Comparison of ENCODE assay signal across 3 cellular contexts in the genomic region with DNA sequence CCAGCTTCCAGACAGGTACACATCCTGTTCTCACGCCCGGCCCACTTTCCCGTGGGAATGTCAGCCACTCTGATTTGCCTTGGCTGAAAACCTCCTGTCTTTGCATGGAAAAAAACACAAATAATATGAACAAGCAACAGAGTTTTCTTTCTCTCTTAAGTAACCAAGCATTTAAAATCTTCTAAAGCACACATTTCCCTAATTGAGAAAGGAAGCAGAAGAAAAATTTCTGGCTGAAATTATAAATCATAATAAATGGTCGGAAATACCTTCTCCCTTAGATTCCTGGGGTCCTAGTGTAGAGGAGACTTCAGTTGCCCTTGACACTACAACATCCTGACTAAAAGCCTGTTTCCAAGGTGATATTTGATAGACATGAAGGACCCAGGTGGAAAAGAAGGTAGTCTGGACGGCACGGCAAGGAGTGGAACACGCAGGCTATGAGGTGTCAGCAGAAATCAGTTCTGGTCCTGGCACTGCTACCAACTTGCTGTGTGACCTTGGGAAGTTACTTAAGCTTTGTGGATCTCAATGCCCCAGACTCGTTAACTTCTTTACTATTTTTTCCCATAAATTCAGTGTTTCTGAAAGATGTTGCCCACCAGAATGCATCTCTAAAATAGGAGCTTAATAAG.
TF ChIP-seq lines count a peak whose summit lies in the region.

No MANE protein-coding gene starts in this region.

TF ChIP-seq in SK-N-SH, 30 proteins besides CTCF, POLR2A, EP300 and RAD21 (continues in another document):
- TF ChIP-seq FOXM1 (IDR thresholded peaks at IDR 0.05; ENCODE audit: low read depth) (no peak), GABPA (IDR thresholded peaks at IDR 0.05; ENCODE audit: low read depth) (no peak), EZH2phosphoT487 (IDR thresholded peaks at IDR 0.05; ENCODE audit: borderline replicate concordance, low read depth) (no peak), SMC3 (IDR thresholded peaks at IDR 0.05; ENCODE audit: low read depth, low read length) (no peak), NRF1 (IDR thresholded peaks at IDR 0.05; ENCODE audit: low read depth, low read length) (no peak), RFX5 (IDR thresholded peaks at IDR 0.05; ENCODE audit: low read length) (no peak), TEAD4 (IDR thresholded peaks at IDR 0.05; ENCODE audit: borderline replicate concordance, insufficient read depth) (no peak), NFIC (IDR thresholded peaks at IDR 0.05; ENCODE audit: borderline replicate concordance) (no peak), FOXJ3 (CRISPR knock-in tag; IDR thresholded peaks at IDR 0.05) (no peak)
- TF ChIP-seq, protein P1, sequence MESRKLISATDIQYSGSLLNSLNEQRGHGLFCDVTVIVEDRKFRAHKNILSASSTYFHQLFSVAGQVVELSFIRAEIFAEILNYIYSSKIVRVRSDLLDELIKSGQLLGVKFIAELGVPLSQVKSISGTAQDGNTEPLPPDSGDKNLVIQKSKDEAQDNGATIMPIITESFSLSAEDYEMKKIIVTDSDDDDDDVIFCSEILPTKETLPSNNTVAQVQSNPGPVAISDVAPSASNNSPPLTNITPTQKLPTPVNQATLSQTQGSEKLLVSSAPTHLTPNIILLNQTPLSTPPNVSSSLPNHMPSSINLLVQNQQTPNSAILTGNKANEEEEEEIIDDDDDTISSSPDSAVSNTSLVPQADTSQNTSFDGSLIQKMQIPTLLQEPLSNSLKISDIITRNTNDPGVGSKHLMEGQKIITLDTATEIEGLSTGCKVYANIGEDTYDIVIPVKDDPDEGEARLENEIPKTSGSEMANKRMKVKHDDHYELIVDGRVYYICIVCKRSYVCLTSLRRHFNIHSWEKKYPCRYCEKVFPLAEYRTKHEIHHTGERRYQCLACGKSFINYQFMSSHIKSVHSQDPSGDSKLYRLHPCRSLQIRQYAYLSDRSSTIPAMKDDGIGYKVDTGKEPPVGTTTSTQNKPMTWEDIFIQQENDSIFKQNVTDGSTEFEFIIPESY (IDR thresholded peaks at IDR 0.05; ENCODE audit: borderline replicate concordance, low read depth) = no peak
- TF ChIP-seq, protein P2, sequence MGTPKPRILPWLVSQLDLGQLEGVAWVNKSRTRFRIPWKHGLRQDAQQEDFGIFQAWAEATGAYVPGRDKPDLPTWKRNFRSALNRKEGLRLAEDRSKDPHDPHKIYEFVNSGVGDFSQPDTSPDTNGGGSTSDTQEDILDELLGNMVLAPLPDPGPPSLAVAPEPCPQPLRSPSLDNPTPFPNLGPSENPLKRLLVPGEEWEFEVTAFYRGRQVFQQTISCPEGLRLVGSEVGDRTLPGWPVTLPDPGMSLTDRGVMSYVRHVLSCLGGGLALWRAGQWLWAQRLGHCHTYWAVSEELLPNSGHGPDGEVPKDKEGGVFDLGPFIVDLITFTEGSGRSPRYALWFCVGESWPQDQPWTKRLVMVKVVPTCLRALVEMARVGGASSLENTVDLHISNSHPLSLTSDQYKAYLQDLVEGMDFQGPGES (IDR thresholded peaks at IDR 0.05; ENCODE audit: low read depth, low read length) = no peak
- TF ChIP-seq, protein P3, sequence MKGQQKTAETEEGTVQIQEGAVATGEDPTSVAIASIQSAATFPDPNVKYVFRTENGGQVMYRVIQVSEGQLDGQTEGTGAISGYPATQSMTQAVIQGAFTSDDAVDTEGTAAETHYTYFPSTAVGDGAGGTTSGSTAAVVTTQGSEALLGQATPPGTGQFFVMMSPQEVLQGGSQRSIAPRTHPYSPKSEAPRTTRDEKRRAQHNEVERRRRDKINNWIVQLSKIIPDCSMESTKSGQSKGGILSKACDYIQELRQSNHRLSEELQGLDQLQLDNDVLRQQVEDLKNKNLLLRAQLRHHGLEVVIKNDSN (IDR thresholded peaks at IDR 0.05; ENCODE audit: borderline replicate concordance, low read depth) = no peak

TF ChIP-seq in SK-N-SH treated with all-trans-retinoic acid at 6 μM for 48 hours, 23 proteins besides CTCF, POLR2A, EP300 and RAD21 (continues in another document):
- TF ChIP-seq, protein P4, sequence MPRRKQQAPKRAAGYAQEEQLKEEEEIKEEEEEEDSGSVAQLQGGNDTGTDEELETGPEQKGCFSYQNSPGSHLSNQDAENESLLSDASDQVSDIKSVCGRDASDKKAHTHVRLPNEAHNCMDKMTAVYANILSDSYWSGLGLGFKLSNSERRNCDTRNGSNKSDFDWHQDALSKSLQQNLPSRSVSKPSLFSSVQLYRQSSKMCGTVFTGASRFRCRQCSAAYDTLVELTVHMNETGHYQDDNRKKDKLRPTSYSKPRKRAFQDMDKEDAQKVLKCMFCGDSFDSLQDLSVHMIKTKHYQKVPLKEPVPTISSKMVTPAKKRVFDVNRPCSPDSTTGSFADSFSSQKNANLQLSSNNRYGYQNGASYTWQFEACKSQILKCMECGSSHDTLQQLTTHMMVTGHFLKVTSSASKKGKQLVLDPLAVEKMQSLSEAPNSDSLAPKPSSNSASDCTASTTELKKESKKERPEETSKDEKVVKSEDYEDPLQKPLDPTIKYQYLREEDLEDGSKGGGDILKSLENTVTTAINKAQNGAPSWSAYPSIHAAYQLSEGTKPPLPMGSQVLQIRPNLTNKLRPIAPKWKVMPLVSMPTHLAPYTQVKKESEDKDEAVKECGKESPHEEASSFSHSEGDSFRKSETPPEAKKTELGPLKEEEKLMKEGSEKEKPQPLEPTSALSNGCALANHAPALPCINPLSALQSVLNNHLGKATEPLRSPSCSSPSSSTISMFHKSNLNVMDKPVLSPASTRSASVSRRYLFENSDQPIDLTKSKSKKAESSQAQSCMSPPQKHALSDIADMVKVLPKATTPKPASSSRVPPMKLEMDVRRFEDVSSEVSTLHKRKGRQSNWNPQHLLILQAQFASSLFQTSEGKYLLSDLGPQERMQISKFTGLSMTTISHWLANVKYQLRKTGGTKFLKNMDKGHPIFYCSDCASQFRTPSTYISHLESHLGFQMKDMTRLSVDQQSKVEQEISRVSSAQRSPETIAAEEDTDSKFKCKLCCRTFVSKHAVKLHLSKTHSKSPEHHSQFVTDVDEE (CRISPR knock-in tag; IDR thresholded peaks at IDR 0.05) = no peak
- TF ChIP-seq ZNF565 (CRISPR knock-in tag; conservative IDR thresholded peaks at IDR 0.05; ENCODE audit: low read depth) (no peak), ZFP3 (CRISPR knock-in tag; IDR thresholded peaks at IDR 0.05) (no peak), TOX (CRISPR knock-in tag; IDR thresholded peaks at IDR 0.05; ENCODE audit: borderline replicate concordance) (no peak), ARNTL (CRISPR knock-in tag; IDR thresholded peaks at IDR 0.05; ENCODE audit: borderline replicate concordance, low read depth) (no peak), ISL1 (CRISPR knock-in tag; IDR thresholded peaks at IDR 0.05) (no peak), SNAI2 (CRISPR knock-in tag; IDR thresholded peaks at IDR 0.05) (no peak), ZC3H10 (CRISPR knock-in tag; IDR thresholded peaks at IDR 0.05) (no peak), OSR1 (CRISPR knock-in tag; IDR thresholded peaks at IDR 0.05) (no peak), BACH2 (CRISPR knock-in tag; IDR thresholded peaks at IDR 0.05; ENCODE audit: borderline replicate concordance) (no peak)
- TF ChIP-seq, protein P5, sequence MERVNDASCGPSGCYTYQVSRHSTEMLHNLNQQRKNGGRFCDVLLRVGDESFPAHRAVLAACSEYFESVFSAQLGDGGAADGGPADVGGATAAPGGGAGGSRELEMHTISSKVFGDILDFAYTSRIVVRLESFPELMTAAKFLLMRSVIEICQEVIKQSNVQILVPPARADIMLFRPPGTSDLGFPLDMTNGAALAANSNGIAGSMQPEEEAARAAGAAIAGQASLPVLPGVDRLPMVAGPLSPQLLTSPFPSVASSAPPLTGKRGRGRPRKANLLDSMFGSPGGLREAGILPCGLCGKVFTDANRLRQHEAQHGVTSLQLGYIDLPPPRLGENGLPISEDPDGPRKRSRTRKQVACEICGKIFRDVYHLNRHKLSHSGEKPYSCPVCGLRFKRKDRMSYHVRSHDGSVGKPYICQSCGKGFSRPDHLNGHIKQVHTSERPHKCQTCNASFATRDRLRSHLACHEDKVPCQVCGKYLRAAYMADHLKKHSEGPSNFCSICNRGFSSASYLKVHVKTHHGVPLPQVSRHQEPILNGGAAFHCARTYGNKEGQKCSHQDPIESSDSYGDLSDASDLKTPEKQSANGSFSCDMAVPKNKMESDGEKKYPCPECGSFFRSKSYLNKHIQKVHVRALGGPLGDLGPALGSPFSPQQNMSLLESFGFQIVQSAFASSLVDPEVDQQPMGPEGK (CRISPR knock-in tag; IDR thresholded peaks at IDR 0.05; ENCODE audit: borderline replicate concordance) = no peak
- TF ChIP-seq, protein P6, sequence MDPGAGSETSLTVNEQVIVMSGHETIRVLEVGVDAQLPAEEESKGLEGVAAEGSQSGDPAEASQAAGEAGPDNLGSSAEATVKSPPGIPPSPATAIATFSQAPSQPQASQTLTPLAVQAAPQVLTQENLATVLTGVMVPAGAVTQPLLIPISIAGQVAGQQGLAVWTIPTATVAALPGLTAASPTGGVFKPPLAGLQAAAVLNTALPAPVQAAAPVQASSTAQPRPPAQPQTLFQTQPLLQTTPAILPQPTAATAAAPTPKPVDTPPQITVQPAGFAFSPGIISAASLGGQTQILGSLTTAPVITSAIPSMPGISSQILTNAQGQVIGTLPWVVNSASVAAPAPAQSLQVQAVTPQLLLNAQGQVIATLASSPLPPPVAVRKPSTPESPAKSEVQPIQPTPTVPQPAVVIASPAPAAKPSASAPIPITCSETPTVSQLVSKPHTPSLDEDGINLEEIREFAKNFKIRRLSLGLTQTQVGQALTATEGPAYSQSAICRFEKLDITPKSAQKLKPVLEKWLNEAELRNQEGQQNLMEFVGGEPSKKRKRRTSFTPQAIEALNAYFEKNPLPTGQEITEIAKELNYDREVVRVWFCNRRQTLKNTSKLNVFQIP (CRISPR knock-in tag; IDR thresholded peaks at IDR 0.05; ENCODE audit: borderline replicate concordance, low read depth) = no peak

TF ChIP-seq in IMR-90, 13 proteins besides CTCF, POLR2A, EP300 and RAD21:
- TF ChIP-seq RCOR1 (IDR thresholded peaks at IDR 0.05; ENCODE audit: insufficient replicate concordance, low read length) (peak; percentile 46), RFX5 (IDR thresholded peaks at IDR 0.05; ENCODE audit: low read depth, low read length) (no peak), MAZ (IDR thresholded peaks at IDR 0.05; ENCODE audit: borderline replicate concordance, low read depth, low read length) (no peak)
